Comparison of ENCODE assay signal across 24 cellular contexts in the genomic region with DNA sequence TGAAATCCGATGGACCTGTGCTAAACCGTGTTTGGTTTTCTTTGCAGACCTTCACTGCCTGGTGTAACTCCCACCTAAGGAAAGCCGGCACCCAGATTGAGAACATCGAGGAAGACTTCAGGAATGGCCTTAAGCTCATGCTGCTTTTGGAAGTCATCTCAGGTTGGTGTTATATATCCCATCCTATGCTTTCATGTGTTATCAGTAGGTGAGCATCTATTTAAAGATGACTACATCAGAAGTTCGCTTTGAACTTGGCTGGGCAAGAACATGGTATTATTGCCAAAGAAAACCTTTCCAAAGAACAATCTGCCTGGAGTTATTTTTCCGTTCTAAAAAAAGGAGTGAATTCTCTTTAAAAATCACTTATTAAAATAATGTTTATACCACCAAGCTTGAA. TPM values are rescaled to one million over a fixed set of nuclear protein-coding genes. Genes with fewer than 3 reads are reported as not detected.
DNase-seq lines count a peak whose midpoint lies in the region; ATAC-seq, FAIRE-seq and TF ChIP-seq lines count a peak whose summit lies in the region.
"Had no signal": no experiment of that assay in that cellular context is flagged by ENCODE, and none has a peak within 500 bp of the region (broad histone marks: within the 10 kb centered on the region; RNA-seq: fewer than 3 reads in every experiment).

No MANE protein-coding gene starts in this region.

- ATAC-seq in heart left ventricle (peak in 2 of 4 donors; percentile 11 to 23), HG03439 (IDR thresholded peaks at IDR 0.05; ENCODE audit: unreplicated experiment) (no peak)
- ATAC-seq: GM12878, GM23338, HCT116 had no signal

- H3K27ac ChIP-seq in heart left ventricle (peak overlapping the region in 8 of 12 donors; percentile 5 to 80 (median 50)), coronary artery (peak overlapping the region; percentile 65 to 75), skeletal muscle tissue (ENCODE audit: low read depth, low read length) (peak overlapping the region; percentile 82)
- H3K27ac ChIP-seq: BLaER1 had no signal

- TF ChIP-seq CTCF in heart left ventricle (IDR thresholded peaks at IDR 0.05) (no peak), D721Med (IDR thresholded peaks at IDR 0.05; ENCODE audit: insufficient read depth, missing control alignments) (no peak), coronary artery (IDR thresholded peaks at IDR 0.05) (no peak)

- intact Hi-C loops in heart left ventricle (cut with DNase I), result no loop called here
- intact Hi-C loops in cardiac septum (cut with DNase I), result no loop called here

- 58 to 65% (median 61%) methylated on average over 6 of the region's 6 CpGs for WGBS in heart left ventricle, 4 donors

- peaks cover 0 to 57% (median 23%) of the 10 kb centered on the region in 12 donors for H3K4me1 ChIP-seq in heart left ventricle
- H3K4me1 ChIP-seq in skeletal muscle tissue (ENCODE audit: control insufficient read depth in 3 of 3, insufficient read depth in 3 of 3, low read length in 3 of 3), result peaks cover 32 to 41% (median 38%) of the 10 kb centered on the region in 3 donors

- H3K9me3 ChIP-seq in heart left ventricle, result no peaks in the 10 kb centered on the region
- H3K9me3 ChIP-seq in skeletal muscle tissue (ENCODE audit: control insufficient read depth in 3 of 3, low read length in 3 of 3), result no peaks in the 10 kb centered on the region
- H3K9me3 ChIP-seq: BLaER1 had no signal

- no peak overlapping the region for H3K4me3 ChIP-seq in heart left ventricle
- no peak overlapping the region for H3K4me3 ChIP-seq in coronary artery
- H3K4me3 ChIP-seq in skeletal muscle tissue (ENCODE audit: low read length in 3 of 3), result no peak overlapping the region
- H3K4me3 ChIP-seq: BLaER1, GM12878, GM23338 had no signal

- DNase-seq in heart left ventricle (no peak), cardiac septum (ENCODE audit: low spot score) (no peak), D721Med (ENCODE audit: insufficient read length, low spot score) (no peak), coronary artery (ENCODE audit: low spot score) (no peak), GM19240 (ENCODE audit: insufficient read length, low spot score) (no peak), hepatic stellate cell (ENCODE audit: low spot score) (no peak)
- DNase-seq: 8988T; CD4-positive, alpha-beta memory T cell; DMS53; DND-41; EL; HFFc6; IMR-90 had no signal

- peaks cover 0 to 55% (median 8%) of the 10 kb centered on the region in 9 donors for H3K36me3 ChIP-seq in heart left ventricle
- peaks cover 14 to 37% (median 19%) of the 10 kb centered on the region in 3 donors for H3K36me3 ChIP-seq in skeletal muscle tissue (ENCODE audit: control insufficient read depth in 3 of 3, insufficient read depth in 3 of 3, low read length in 3 of 3)
- H3K36me3 ChIP-seq: BLaER1 had no signal

- peak; percentile 64 for FAIRE-seq in D721Med (lab: Jason Lieb, UNC)
- FAIRE-seq: GM12878, GM19239, H54, HTR-8/SVneo had no signal

- peak overlapping the region in 2 of 3 donors; percentile 10 to 48 for H3K9ac ChIP-seq in skeletal muscle tissue (ENCODE audit: low read depth in 1 of 3, low read length in 3 of 3)
- H3K9ac ChIP-seq: BLaER1 had no signal

- H3K27me3 ChIP-seq in heart left ventricle (no peaks in the 10 kb centered on the region), skeletal muscle tissue (ENCODE audit: control insufficient read depth in 3 of 3, insufficient read depth in 3 of 3, low read length in 3 of 3) (no peaks in the 10 kb centered on the region)
- H3K27me3 ChIP-seq: BLaER1 had no signal

- no peak for TF ChIP-seq POLR2A in heart left ventricle (IDR thresholded peaks at IDR 0.05)

RNA-seq across cellular contexts. Expression of a gene that starts 31.5 kb away (rescaled TPM):
- total RNA-seq in heart left ventricle (1,000 to 10,000 TPM; 1,403 to 4,007 (median 2,928) TPM), cardiac septum (3,389 TPM), skeletal muscle tissue (660 TPM)
- polyA plus RNA-seq in heart left ventricle, result 1,000 to 10,000 TPM; 1,024 to 1,237 TPM
- total RNA-seq: CD4-positive, alpha-beta memory T cell; GM12878; HFFc6 had no signal
- polyA plus RNA-seq: AG04450; CD14-positive monocyte; CD4-positive, alpha-beta memory T cell; IMR-90 had no signal
